ENCODE assay signal across 23 cellular contexts in genomic region chr14:32022525-32022924, GRCh38.
"Had no signal": no experiment of that assay in that cellular context is flagged by ENCODE, and none has a peak within 500 bp of the region (broad histone marks: within the 10 kb centered on the region; RNA-seq: fewer than 3 reads in every experiment).

No MANE protein-coding gene starts in this region.

- H3K27ac Mint-ChIP-seq: activated B cell treated with CpG ODN at 0.5 μM for 24 hours; activated CD4-positive, alpha-beta T cell treated with anti-CD3 and anti-CD28 coated beads for 36 hours; activated naive CD8-positive, alpha-beta T cell; activated T-cell treated with anti-CD3 and anti-CD28 coated beads, Interleukin-2, amount 50 U/mL, for 24 hours; activated T-helper 17 cell treated with anti-CD3 and anti-CD28 coated beads, Interleukin-2, amount 50 U/mL, for 72 hours; natural killer cell; progenitor cell of endocrine pancreas; stimulated activated naive CD8-positive, alpha-beta T cell treated with anti-CD3 and anti-CD28 coated beads, Interleukin-15, Interleukin-2, amounts not matched to agents 100 ng/mL and 50 ng/mL, for 24 hours; T-helper 17 cell had no signal

- H3K27me3 ChIP-seq: cardiac muscle cell, heart right ventricle, tibial nerve, uterus had no signal

- H3K4me1 Mint-ChIP-seq: activated B cell treated with CpG ODN at 0.5 μM for 24 hours; activated CD4-positive, alpha-beta T cell treated with anti-CD3 and anti-CD28 coated beads for 36 hours; activated T-helper 17 cell treated with anti-CD3 and anti-CD28 coated beads, Interleukin-2, amount 50 U/mL, for 72 hours; natural killer cell; T-helper 17 cell had no signal

- ATAC-seq: activated CD4-positive, alpha-beta T cell treated with anti-CD3 and anti-CD28 coated beads for 36 hours; activated T-helper 17 cell treated with anti-CD3 and anti-CD28 coated beads, Interleukin-2, amount 50 U/mL, for 72 hours; natural killer cell; T-helper 17 cell had no signal

- H3K4me1 ChIP-seq: uterus had no signal

- H3K4me3 Mint-ChIP-seq: activated B cell treated with CpG ODN at 0.5 μM for 24 hours; activated CD4-positive, alpha-beta T cell treated with anti-CD3 and anti-CD28 coated beads for 36 hours; activated naive CD8-positive, alpha-beta T cell; activated T-cell treated with anti-CD3 and anti-CD28 coated beads, Interleukin-2, amount 50 U/mL, for 24 hours; activated T-helper 17 cell treated with anti-CD3 and anti-CD28 coated beads, Interleukin-2, amount 50 U/mL, for 72 hours; natural killer cell; stimulated activated naive CD8-positive, alpha-beta T cell treated with anti-CD3 and anti-CD28 coated beads, Interleukin-15, Interleukin-2, amounts not matched to agents 100 ng/mL and 50 ng/mL, for 24 hours; T-helper 17 cell had no signal

- DNase-seq: activated B cell treated with CpG ODN at 0.5 μM for 24 hours; activated CD4-positive, alpha-beta T cell treated with anti-CD3 and anti-CD28 coated beads for 36 hours; activated CD4-positive, alpha-beta T cell treated with anti-CD3 and anti-CD28 coated beads, Interleukin-2, amount 50 U/mL, for 4 hours; activated CD8-positive, alpha-beta memory T cell treated with anti-CD3 and anti-CD28 coated beads for 24 hours; activated CD8-positive, alpha-beta memory T cell treated with anti-CD3 and anti-CD28 coated beads, Interleukin-2, amount 50 U/mL, for 4 hours; activated T-cell treated with anti-CD3 and anti-CD28 coated beads, Interleukin-2, amount 50 U/mL, for 24 hours; amniotic stem cell; foreskin fibroblast; heart right ventricle; midbrain; natural killer cell; right cardiac atrium; stimulated activated CD4-positive, alpha-beta T cell treated with anti-CD3 and anti-CD28 coated beads, Interleukin-12 subunit alpha, Interleukin-12 subunit beta, amount 100 ng/mL, for 4 hours; substantia nigra; T-helper 17 cell; uterus had no signal

- H3K4me3 ChIP-seq: cardiac muscle cell, heart right ventricle, tibial nerve, uterus had no signal

- H3K9me3 Mint-ChIP-seq: activated B cell treated with CpG ODN at 0.5 μM for 24 hours; activated T-cell treated with anti-CD3 and anti-CD28 coated beads, Interleukin-2, amount 50 U/mL, for 24 hours; activated T-helper 17 cell treated with anti-CD3 and anti-CD28 coated beads, Interleukin-2, amount 50 U/mL, for 72 hours; natural killer cell; stimulated activated naive CD8-positive, alpha-beta T cell treated with anti-CD3 and anti-CD28 coated beads, Interleukin-15, Interleukin-2, amounts not matched to agents 100 ng/mL and 50 ng/mL, for 24 hours had no signal

- H3K36me3 ChIP-seq: cardiac muscle cell, heart right ventricle, tibial nerve, uterus had no signal

- FAIRE-seq: keratinocyte had no signal

- H3K36me3 Mint-ChIP-seq: activated naive CD8-positive, alpha-beta T cell; natural killer cell had no signal

- H3K9me3 ChIP-seq: heart right ventricle, tibial nerve, uterus had no signal

- H3K27ac ChIP-seq: cardiac muscle cell, heart right ventricle, tibial nerve, uterus had no signal

- H3K27me3 Mint-ChIP-seq: progenitor cell of endocrine pancreas had no signal
